8 cellular contexts compared by ENCODE assay signal in genomic region chr16:88811600-88811849, GRCh38. TPM values are rescaled to one million over a fixed set of nuclear protein-coding genes. Genes with fewer than 3 reads are reported as not detected.
A peak's percentile ranks its signal among the peaks of the same experiment; 100 is the strongest.
DNase-seq lines count a peak whose midpoint lies in the region; ATAC-seq and TF ChIP-seq lines count a peak whose summit lies in the region.

No MANE protein-coding gene starts in this region.

- TF ChIP-seq CTCF in AG04450 (IDR thresholded peaks at IDR 0.05; ENCODE audit: low read depth, low read length) (no peak), fibroblast of villous mesenchyme (IDR thresholded peaks at IDR 0.05; ENCODE audit: insufficient read depth, low read depth, low read length) (no peak), smooth muscle cell (IDR thresholded peaks at IDR 0.05; ENCODE audit: borderline replicate concordance, insufficient read depth, poor library complexity, severe bottlenecking) (no peak)

- ATAC-seq in GM21423 (IDR thresholded peaks at IDR 0.05; ENCODE audit: unreplicated experiment) (peak; percentile 12), HG03460 (IDR thresholded peaks at IDR 0.05; ENCODE audit: unreplicated experiment) (no peak), HG03457 (IDR thresholded peaks at IDR 0.05; ENCODE audit: unreplicated experiment) (no peak)

- H4K20me1 ChIP-seq in smooth muscle cell (ENCODE audit: low read depth), result peaks cover 9% of the 10 kb centered on the region

- H3K27me3 ChIP-seq in AG04450 (ENCODE audit: control insufficient read depth, insufficient read depth, low read length) (no peaks in the 10 kb centered on the region), SJCRH30 (no peaks in the 10 kb centered on the region), smooth muscle cell (ENCODE audit: low read depth) (no peaks in the 10 kb centered on the region)

- H3K36me3 ChIP-seq in SJCRH30 (peaks cover 23% of the 10 kb centered on the region), smooth muscle cell (ENCODE audit: low read depth) (no peaks in the 10 kb centered on the region)

- no peaks in the 10 kb centered on the region for H3K79me2 ChIP-seq in smooth muscle cell (ENCODE audit: low read depth)

- no peaks in the 10 kb centered on the region for H3F3A ChIP-seq in smooth muscle cell (ENCODE audit: low read depth)

- H3K4me3 ChIP-seq in AG04450 (ENCODE audit: low read depth, low read length) (peak overlapping the region; percentile 84), SJCRH30 (peak overlapping the region; percentile 70), fibroblast of villous mesenchyme (ENCODE audit: low read depth, low read length) (peak overlapping the region; percentile 79), smooth muscle cell (peak overlapping the region; percentile 65)

- H3K4me1 ChIP-seq in SJCRH30 (0 out of 2 replicates have a peak, but pooled peaks cover 2% of the 10 kb centered on the region), smooth muscle cell (ENCODE audit: low read depth) (peaks cover 10% of the 10 kb centered on the region)

- no peak overlapping the region for H2AFZ ChIP-seq in smooth muscle cell (ENCODE audit: low read depth)

- peak overlapping the region; percentile 59 for H3K9ac ChIP-seq in smooth muscle cell (ENCODE audit: low read depth)

- 3% methylated on average over 10 of the region's 30 CpGs for WGBS in smooth muscle cell (ENCODE audit: low lambda C conversion rate)

- DNase-seq in AG04450 (ENCODE audit: low read depth, low spot score) (no peak), SJCRH30 (no peak), fibroblast of villous mesenchyme (ENCODE audit: low read depth) (no peak), smooth muscle cell (lab: John Stamatoyannopoulos, UW; ENCODE audit: unreplicated experiment) (no peak), UCSD-AML1 (lab: John Stamatoyannopoulos, UW; ENCODE audit: unreplicated experiment) (no peak)

- H3K27ac ChIP-seq in AG04450 (ENCODE audit: low read depth, low read length) (peak overlapping the region; percentile 70), SJCRH30 (peak overlapping the region; percentile 81), smooth muscle cell (ENCODE audit: low read depth) (peak overlapping the region; percentile 70)

- CTCF ChIA-PET in AG04450 (lab: Charles Lee), result interaction anchor here (1.2 to 2.3 kb wide), 4 partner anchors 47 to 356 kb away, joined by 4 to 9 read pairs (median 5); no protein-coding TSS in a partner anchor

- POLR2A ChIA-PET in AG04450 (lab: Yijun Ruan, JAX), result interaction anchor here (0.7 to 1.8 kb wide), 7 partner anchors 9 to 241 kb away, joined by 3 to 6 read pairs (median 4); partner anchors contain the start of genes GALNS, PIEZO1, TRAPPC2L and ZC3H18

- H3K4me2 ChIP-seq in smooth muscle cell, result peak overlapping the region; percentile 93

- H3K9me3 ChIP-seq in AG04450 (ENCODE audit: control insufficient read depth, insufficient read depth, low read length) (no peaks in the 10 kb centered on the region; the same call in 1 of the 2 replicates), SJCRH30 (replicated peaks) (no peaks in the 10 kb centered on the region), smooth muscle cell (replicated peaks; ENCODE audit: low read depth) (no peaks in the 10 kb centered on the region)

RNA-seq across cellular contexts. Expression of gene APRT, which starts 0.2 kb away (rescaled TPM):
- polyA plus RNA-seq in AG04450 (2011; rRNA removed) (66.8 and 107 TPM in 2 replicates), smooth muscle cell (200 and 216 TPM in 2 replicates)
- 23.2 and 28.7 TPM in 2 replicates for polyA minus RNA-seq in AG04450 (2011; rRNA and poly(A)+ RNA removed)
- 43.4 and 46.5 TPM in 2 replicates for total RNA-seq in SJCRH30 (2014; rRNA removed; shearing (Covaris generic))
- total RNA-seq in fibroblast of villous mesenchyme (39.7 and 46.1 TPM in 2 replicates), smooth muscle cell (72.5 and 143 TPM in 2 replicates)

RNA-seq across cellular contexts. Expression of gene CDT1, which starts 7.9 kb away (rescaled TPM):
- polyA plus RNA-seq in AG04450 (2011; rRNA removed) (1.2 and 2.4 TPM in 2 replicates), smooth muscle cell (9.0 and 13.3 TPM in 2 replicates)
- polyA minus RNA-seq in AG04450 (2011; rRNA and poly(A)+ RNA removed), result 2.0 TPM in 2 replicates
- total RNA-seq in SJCRH30 (2014; rRNA removed; shearing (Covaris generic)), result 24.3 and 27.2 TPM in 2 replicates
- total RNA-seq in fibroblast of villous mesenchyme (7.8 and 12.6 TPM in 2 replicates), smooth muscle cell (2.1 and 5.3 TPM in 2 replicates)

RNA-seq across cellular contexts. Expression of gene PIEZO1, which starts 26.5 kb away (rescaled TPM):
- polyA plus RNA-seq in AG04450 (2011; rRNA removed) (47.0 and 72.7 TPM in 2 replicates), smooth muscle cell (70.9 and 107 TPM in 2 replicates)
- 62.8 and 92.2 TPM in 2 replicates for polyA minus RNA-seq in AG04450 (2011; rRNA and poly(A)+ RNA removed)
- 23.8 and 28.1 TPM in 2 replicates for total RNA-seq in SJCRH30 (2014; rRNA removed; shearing (Covaris generic))
- total RNA-seq in fibroblast of villous mesenchyme (196 and 197 TPM in 2 replicates), smooth muscle cell (59.2 and 62.1 TPM in 2 replicates)

RNA-seq across cellular contexts. Expression of gene GALNS, which starts 45.2 kb away (rescaled TPM):
- 11.6 and 18.5 TPM in 2 replicates for polyA plus RNA-seq in AG04450 (2011; rRNA removed)
- 6.4 and 7.4 TPM in 2 replicates for polyA minus RNA-seq in AG04450 (2011; rRNA and poly(A)+ RNA removed)
- total RNA-seq in SJCRH30 (2014; rRNA removed; shearing (Covaris generic)), result 10.4 and 11.1 TPM in 2 replicates
- 24.8 and 26.3 TPM in 2 replicates for total RNA-seq in fibroblast of villous mesenchyme
- total RNA-seq in smooth muscle cell, result 13.4 and 20.8 TPM in 2 replicates
- 19.5 and 21.3 TPM in 2 replicates for polyA plus RNA-seq in smooth muscle cell

RNA-seq across cellular contexts. Expression of gene TRAPPC2L, which starts 45.4 kb away (rescaled TPM):
- 72.8 and 101 TPM in 2 replicates for polyA plus RNA-seq in AG04450 (2011; rRNA removed)
- polyA minus RNA-seq in AG04450 (2011; rRNA and poly(A)+ RNA removed), result 49.5 and 69.6 TPM in 2 replicates
- 34.3 and 36.9 TPM in 2 replicates for total RNA-seq in SJCRH30 (2014; rRNA removed; shearing (Covaris generic))
- 34.5 and 49.6 TPM in 2 replicates for total RNA-seq in fibroblast of villous mesenchyme
- total RNA-seq in smooth muscle cell, result 17.9 and 36.3 TPM in 2 replicates
- polyA plus RNA-seq in smooth muscle cell, result 125 and 130 TPM in 2 replicates
